In genomic region chr10:118763202-118763988, GRCh38 we compare ENCODE assay signal across 15 cellular contexts. TPM values are rescaled to one million over a fixed set of nuclear protein-coding genes. Genes with fewer than 3 reads are reported as not detected.
DNase-seq lines count a peak whose midpoint lies in the region; ATAC-seq and TF ChIP-seq lines count a peak whose summit lies in the region.
"Had no signal": no experiment of that assay in that cellular context is flagged by ENCODE, and none has a peak within 500 bp of the region (broad histone marks: within the 10 kb centered on the region; RNA-seq: fewer than 3 reads in every experiment).

No MANE protein-coding gene starts in this region.

- intact Hi-C loops in PC-3 (cut with micrococcal nuclease), result no loop called here

- TF ChIP-seq CTCF in kidney epithelial cell (IDR thresholded peaks at IDR 0.05; ENCODE audit: insufficient read depth, low read length, poor library complexity, severe bottlenecking), result no peak
- TF ChIP-seq CTCF in PC-3 (conservative IDR thresholded peaks at IDR 0.05; ENCODE audit: low read depth, low read length), result no peak

- H2AFZ ChIP-seq in PC-3 (ENCODE audit: low read length), result no peak overlapping the region

- H3K4me2 ChIP-seq in PC-3 (ENCODE audit: low read length), result no peak overlapping the region

- H3K9me2 ChIP-seq in PC-3 (replicated peaks; ENCODE audit: low read length), result no peaks in the 10 kb centered on the region

- H3K9me3 ChIP-seq in PC-3 (ENCODE audit: low read length), result no peaks in the 10 kb centered on the region
- H3K9me3 ChIP-seq: transverse colon had no signal

- in situ Hi-C loops in Caki2 (cut with HindIII; ENCODE audit: low pct_unique_long_range_greater_than_20kb, low sequenced_read_pairs), result no loop called here

- H3K4me3 ChIP-seq in kidney epithelial cell (ENCODE audit: low read depth, low read length) (no peak overlapping the region), PC-3 (ENCODE audit: low read length) (no peak overlapping the region)
- H3K4me3 ChIP-seq: transverse colon had no signal

- H3F3A ChIP-seq in PC-3 (ENCODE audit: low read length, unreplicated experiment), result no peaks in the 10 kb centered on the region

- no peaks in the 10 kb centered on the region for H3K36me3 ChIP-seq in kidney epithelial cell (ENCODE audit: control insufficient read depth, insufficient read depth, low read length)
- no peaks in the 10 kb centered on the region for H3K36me3 ChIP-seq in PC-3 (ENCODE audit: low read depth, low read length)
- H3K36me3 ChIP-seq: brain microvascular endothelial cell, transverse colon had no signal

- DNase-seq in Caki2 (ENCODE audit: low read depth), result peak; percentile 91
- DNase-seq in NCI-H146 treated with DMSO at 0.1 percent for 48 hours (lab: John Stamatoyannopoulos, UW; ENCODE audit: unreplicated experiment), result peak; percentile 36
- peak; percentile 74 for DNase-seq in NCI-H69 (lab: John Stamatoyannopoulos, UW)
- peak; percentile 25 for DNase-seq in kidney epithelial cell (ENCODE audit: low read depth)
- no peak for DNase-seq in activated CD4-positive, CD25-positive, alpha-beta regulatory T cell treated with anti-CD3 and anti-CD28 coated beads, Interleukin-2, amount 50 U/mL, for 72 hours
- DNase-seq in PC-3, result no peak
- DNase-seq in Ammon's horn (ENCODE audit: low spot score), result no peak
- DNase-seq: activated CD4-positive, alpha-beta T cell treated with anti-CD3 and anti-CD28 coated beads for 48 hours; brain microvascular endothelial cell; MV-4-11; right cardiac atrium; SHP77 treated with DMSO at 0.1 percent for 48 hours; stimulated activated CD4-positive, alpha-beta T cell treated with anti-CD3 and anti-CD28 coated beads, Interleukin-2, amount 100 ng/mL, for 48 hours; transverse colon had no signal

- no TSS peak for BruUV-seq in PC-3 (replicated peaks; lab: Mats Ljungman, UMichigan)

- POLR2A ChIA-PET in PC-3 (lab: Charles Lee; ENCODE audit: unreplicated experiment), result no interaction called here

- H3K27ac ChIP-seq in PC-3 (ENCODE audit: low read length), result no peak overlapping the region
- H3K27ac ChIP-seq: brain microvascular endothelial cell, transverse colon had no signal

- no peak overlapping the region for H3K9ac ChIP-seq in PC-3 (ENCODE audit: low read length)

- H3K27me3 ChIP-seq in kidney epithelial cell (ENCODE audit: control insufficient read depth, insufficient read depth, low read length) (no peaks in the 10 kb centered on the region), PC-3 (ENCODE audit: low read length) (no peaks in the 10 kb centered on the region)
- H3K27me3 ChIP-seq: brain microvascular endothelial cell, transverse colon had no signal

- ATAC-seq in GM18867 (IDR thresholded peaks at IDR 0.05; ENCODE audit: unreplicated experiment), result no peak
- ATAC-seq in PC-3, result no peak
- ATAC-seq: right cardiac atrium had no signal

- H3K4me1 ChIP-seq in PC-3 (ENCODE audit: insufficient read depth, low read length), result no peaks in the 10 kb centered on the region
- H3K4me1 ChIP-seq: transverse colon had no signal

- CTCF ChIA-PET in PC-3 (lab: Charles Lee), result no interaction called here

- no peaks in the 10 kb centered on the region for H3K79me2 ChIP-seq in PC-3 (ENCODE audit: low read length)

- H4K20me1 ChIP-seq in PC-3 (ENCODE audit: low read length), result no peaks in the 10 kb centered on the region

RNA-seq across cellular contexts. Expression of gene CACUL1, which starts 8.6 kb away (rescaled TPM):
- 19.0 and 24.0 TPM in 2 replicates for total RNA-seq in Caki2 (2014; rRNA removed; shearing (Covaris generic); ENCODE audit: low replicate concordance)
- total RNA-seq in kidney epithelial cell, result 34.1 and 35.0 TPM in 2 replicates
- 27.6 and 39.7 TPM in 2 replicates for total RNA-seq in PC-3 (2014; rRNA removed)

Comparison
In these comparisons a context has a peak if more than half of its experiments do, and no peak if none do; other contexts are left out.
1. DNase-seq: peak in Caki2 (single experiment), NCI-H146 treated with DMSO at 0.1 percent for 48 hours (single experiment), NCI-H69 (single experiment) and kidney epithelial cell (single experiment); none in activated CD4-positive, CD25-positive, alpha-beta regulatory T cell treated with anti-CD3 and anti-CD28 coated beads, Interleukin-2, amount 50 U/mL, for 72 hours (single experiment), PC-3 (single experiment) and Ammon's horn (single experiment).